ENCODE assay signal across 1 cellular context in genomic region chr19:55014714-55015113, GRCh38.
TF ChIP-seq lines count a peak whose summit lies in the region.

No MANE protein-coding gene starts in this region.

TF ChIP-seq in endothelial cell of umbilical vein, 7 proteins besides CTCF, POLR2A, EP300 and RAD21:
- peak; percentile 72 for TF ChIP-seq POLR2AphosphoS5 (IDR thresholded peaks at IDR 0.05; ENCODE audit: insufficient read depth, low read depth, low read length)
- no peak for TF ChIP-seq MYC (IDR thresholded peaks at IDR 0.05; ENCODE audit: low read depth, low read length)
- no peak for TF ChIP-seq JUN (IDR thresholded peaks at IDR 0.05; ENCODE audit: borderline replicate concordance, insufficient read depth, insufficient read length, low read depth)
